Comparison of ENCODE assay signal across 15 cellular contexts in genomic region chr17:10121971-10122707, GRCh38.
DNase-seq lines count a peak whose midpoint lies in the region; ATAC-seq and TF ChIP-seq lines count a peak whose summit lies in the region.
"Had no signal": no experiment of that assay in that cellular context is flagged by ENCODE, and none has a peak within 500 bp of the region (broad histone marks: within the 10 kb centered on the region; RNA-seq: fewer than 3 reads in every experiment).

No MANE protein-coding gene starts in this region.

- intact Hi-C loops in CD14-positive monocyte (cut with micrococcal nuclease), result no loop called here

- H3K27ac Mint-ChIP-seq in CD14-positive monocyte, result peak overlapping the region in 5 of 7 donors; percentile 49 to 84 (median 79)
- H3K27ac Mint-ChIP-seq in natural killer cell treated with Interleukin-12 subunit alpha and Interleukin-12 subunit beta and Interleukin-15 and Interleukin-18, amount 100 ng/mL, for 72 hours, result peak overlapping the region; percentile 29 to 62

- H3K4me3 Mint-ChIP-seq in CD14-positive monocyte, result peak overlapping the region in 1 of 2 donors; percentile 5
- peak overlapping the region; percentile 52 for H3K4me3 Mint-ChIP-seq in natural killer cell treated with Interleukin-12 subunit alpha and Interleukin-12 subunit beta and Interleukin-15 and Interleukin-18, amount 100 ng/mL, for 72 hours

- no peaks in the 10 kb centered on the region for H3K36me3 Mint-ChIP-seq in CD14-positive monocyte
- no peaks in the 10 kb centered on the region for H3K36me3 Mint-ChIP-seq in natural killer cell treated with Interleukin-12 subunit alpha and Interleukin-12 subunit beta and Interleukin-15 and Interleukin-18, amount 100 ng/mL, for 72 hours

- TF ChIP-seq CTCF in CD14-positive monocyte (IDR thresholded peaks at IDR 0.05), result no peak

- H3K4me3 ChIP-seq in Jurkat, Clone E6-1 (ENCODE audit: low read length), result no peak overlapping the region
- H3K4me3 ChIP-seq: upper lobe of left lung had no signal

- peaks cover 0 to 2% (median 0%) of the 10 kb centered on the region in 3 donors for H3K27me3 Mint-ChIP-seq in CD14-positive monocyte (ENCODE audit: low read depth in 3 of 3)
- H3K27me3 Mint-ChIP-seq in natural killer cell treated with Interleukin-12 subunit alpha and Interleukin-12 subunit beta and Interleukin-15 and Interleukin-18, amount 100 ng/mL, for 72 hours, result no peaks in the 10 kb centered on the region

- no peak for DNase-seq in CD14-positive monocyte (ENCODE audit: low spot score)
- peak; percentile 91 for DNase-seq in Jurkat, Clone E6-1 (ENCODE audit: low read depth, low spot score)
- DNase-seq in amniotic epithelial cell (ENCODE audit: low read depth), result peak; percentile 66
- no peak for DNase-seq in natural killer cell treated with Interleukin-12 subunit alpha and Interleukin-12 subunit beta and Interleukin-15 and Interleukin-18, amount 100 ng/mL, for 72 hours (ENCODE audit: low spot score)
- DNase-seq in H4 (ENCODE audit: low spot score), result no peak
- DNase-seq in HK-2 (ENCODE audit: unreplicated experiment), result no peak
- no peak for DNase-seq in NCI-H1694 (lab: John Stamatoyannopoulos, UW)
- DNase-seq: activated CD4-positive, CD25-positive, alpha-beta regulatory T cell treated with anti-CD3 and anti-CD28 coated beads, Interleukin-2, amount 50 U/mL, for 72 hours; BE2C; foreskin fibroblast; GOT3; NCI-H510A; stimulated activated CD4-positive, alpha-beta T cell treated with anti-CD3 and anti-CD28 coated beads, Interleukin-4, amount 100 ng/mL, for 4 hours; upper lobe of left lung had no signal

- peaks cover 76% of the 10 kb centered on the region for H3K4me1 Mint-ChIP-seq in CD14-positive monocyte
- peaks cover 51 to 55% of the 10 kb centered on the region in 2 donors for H3K4me1 Mint-ChIP-seq in natural killer cell treated with Interleukin-12 subunit alpha and Interleukin-12 subunit beta and Interleukin-15 and Interleukin-18, amount 100 ng/mL, for 72 hours (ENCODE audit: low read depth in 2 of 2)

- ATAC-seq in natural killer cell treated with Interleukin-12 subunit alpha and Interleukin-12 subunit beta and Interleukin-15 and Interleukin-18, amount 100 ng/mL, for 72 hours, result no peak
- ATAC-seq in HG03025 (IDR thresholded peaks at IDR 0.05; ENCODE audit: low FRiP score, unreplicated experiment), result no peak

- H3K9me3 Mint-ChIP-seq in CD14-positive monocyte, result no peaks in the 10 kb centered on the region
- H3K9me3 Mint-ChIP-seq in natural killer cell treated with Interleukin-12 subunit alpha and Interleukin-12 subunit beta and Interleukin-15 and Interleukin-18, amount 100 ng/mL, for 72 hours, result no peaks in the 10 kb centered on the region

Comparison
In these comparisons a context has a peak if more than half of its experiments do, and no peak if none do; other contexts are left out.
1. DNase-seq: peak in Jurkat, Clone E6-1 (single experiment) and amniotic epithelial cell (single experiment); none in CD14-positive monocyte (single experiment), natural killer cell treated with Interleukin-12 subunit alpha and Interleukin-12 subunit beta and Interleukin-15 and Interleukin-18, amount 100 ng/mL, for 72 hours (single experiment), H4 (single experiment), HK-2 (single experiment) and NCI-H1694 (single experiment).